ENCODE assay signal across 17 cellular contexts in genomic region chr10:4191354-4191753, GRCh38.
DNase-seq lines count a peak whose midpoint lies in the region; ATAC-seq and TF ChIP-seq lines count a peak whose summit lies in the region.
"Had no signal": no experiment of that assay in that cellular context is flagged by ENCODE, and none has a peak within 500 bp of the region (broad histone marks: within the 10 kb centered on the region; RNA-seq: fewer than 3 reads in every experiment).

No MANE protein-coding gene starts in this region.

- H3K9me3 ChIP-seq in RWPE2 (ENCODE audit: severe bottlenecking) = no peaks in the 10 kb centered on the region
- H3K9me3 ChIP-seq: A549, SJSA1 had no signal

- H3K27me3 ChIP-seq in RWPE2 (ENCODE audit: insufficient read depth, poor library complexity, severe bottlenecking) = no peaks in the 10 kb centered on the region
- H3K27me3 ChIP-seq: SJSA1 had no signal

- ATAC-seq in RWPE2 (ENCODE audit: low read depth) (peak; percentile 90), esophagus mucosa (peak; percentile 81)
- ATAC-seq: A549, K562 had no signal

- peaks cover 25% of the 10 kb centered on the region for H3K4me1 ChIP-seq in RWPE2 (ENCODE audit: insufficient read depth, poor library complexity, severe bottlenecking)
- H3K4me1 ChIP-seq: A549 had no signal

- no peak for TF ChIP-seq CTCF in RWPE2 (IDR thresholded peaks at IDR 0.05; ENCODE audit: poor library complexity, severe bottlenecking)

- in situ Hi-C loops in G401 (cut with HindIII; ENCODE audit: low sequenced_read_pairs) = no loop called here

- peak overlapping the region; percentile 69 for H3K27ac ChIP-seq in RWPE2 (ENCODE audit: poor library complexity, severe bottlenecking)
- H3K27ac ChIP-seq: A549, C4-2B, SJSA1 had no signal

- peak; percentile 3 for DNase-seq in HPDE6-E6E7 (ENCODE audit: extremely low spot score)
- no peak for DNase-seq in RWPE2 (ENCODE audit: low spot score)
- peak; percentile 91 for DNase-seq in kidney tubule cell (ENCODE audit: low spot score)
- DNase-seq in HuH-7.5 (ENCODE audit: low spot score) = no peak
- DNase-seq in G401 (ENCODE audit: low spot score) = no peak
- DNase-seq in DMS53 treated with DMSO at 0.1 percent for 48 hours (lab: John Stamatoyannopoulos, UW; ENCODE audit: unreplicated experiment) = no peak
- DNase-seq in AG08395 (ENCODE audit: low spot score) = no peak
- DNase-seq: DND-41, NCI-H1417 treated with DMSO at 0.1 percent for 48 hours, NCI-H187 treated with DMSO at 0.1 percent for 48 hours, NCI-H345, NCI-H524 treated with DMSO at 0.1 percent for 48 hours had no signal

- H3K36me3 ChIP-seq in RWPE2 (ENCODE audit: low read depth) = no peaks in the 10 kb centered on the region
- H3K36me3 ChIP-seq: SJSA1 had no signal

- no peak overlapping the region for H3K4me3 ChIP-seq in RWPE2 (ENCODE audit: severe bottlenecking)
- H3K4me3 ChIP-seq: A549, K562, SJSA1 had no signal

Comparison
In these comparisons a context has a peak if more than half of its experiments do, and no peak if none do; other contexts are left out.
1. DNase-seq: peak in HPDE6-E6E7 (single experiment) and kidney tubule cell (single experiment); none in RWPE2 (single experiment), HuH-7.5 (single experiment), G401 (single experiment), DMS53 treated with DMSO at 0.1 percent for 48 hours (single experiment) and AG08395 (single experiment).